ENCODE assay signal across 19 cellular contexts in the genomic region with DNA sequence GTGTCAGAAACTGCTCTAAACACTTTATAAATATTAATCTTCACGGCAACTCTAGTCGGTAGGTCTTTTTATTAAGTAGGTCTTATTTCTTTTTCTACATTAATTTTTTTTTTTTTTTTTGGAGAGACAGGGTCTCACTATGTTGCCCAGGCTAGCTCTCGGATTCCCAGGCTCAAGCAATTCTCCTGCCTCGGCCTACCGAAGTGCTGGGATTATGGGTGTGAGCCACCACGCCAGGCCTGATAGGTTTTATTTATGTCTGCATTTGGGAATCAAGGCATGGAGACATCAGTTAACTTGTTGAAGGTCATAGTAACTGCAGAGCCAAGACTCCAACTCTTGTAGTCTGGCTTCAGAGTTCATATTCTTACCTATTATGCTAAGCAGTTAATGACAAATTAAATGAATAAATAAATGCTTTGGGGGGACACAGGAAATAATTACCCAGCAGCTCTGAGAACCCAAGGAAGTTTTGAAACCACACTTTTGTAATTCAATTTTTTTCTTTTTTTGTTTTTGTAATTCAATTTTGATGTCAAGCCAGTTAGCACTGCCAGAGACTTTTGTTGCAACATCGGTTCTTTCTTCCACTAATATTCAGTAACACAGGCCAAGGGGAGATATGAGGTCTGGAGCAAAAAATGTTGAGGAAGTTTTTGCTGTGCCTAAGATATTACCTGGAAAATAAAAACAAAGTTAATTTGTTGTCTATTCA. TPM values are rescaled to one million over a fixed set of nuclear protein-coding genes. Genes with fewer than 3 reads are reported as not detected.
DNase-seq lines count a peak whose midpoint lies in the region; ATAC-seq and TF ChIP-seq lines count a peak whose summit lies in the region.
"Had no signal": no experiment of that assay in that cellular context is flagged by ENCODE, and none has a peak within 500 bp of the region (broad histone marks: within the 10 kb centered on the region; RNA-seq: fewer than 3 reads in every experiment).

No MANE protein-coding gene starts in this region.

- H3K9me3 ChIP-seq in PC-9 (ENCODE audit: insufficient read depth, low read depth) (no peaks in the 10 kb centered on the region), esophagus (ENCODE audit: control insufficient read depth in 2 of 2, insufficient read depth in 1 of 2, low read depth in 1 of 2, low read length in 1 of 2) (no peaks in the 10 kb centered on the region), right cardiac atrium (ENCODE audit: control insufficient read depth, low read length) (no peaks in the 10 kb centered on the region), tibial artery (no peaks in the 10 kb centered on the region)
- H3K9me3 ChIP-seq: BLaER1 treated with 17β-estradiol and CSF1 and Interleukin-3, amounts not matched to agents 10 nM and 100 nM; colonic mucosa had no signal

- ATAC-seq in right cardiac atrium (peak; percentile 57 to 79), HG03439 (IDR thresholded peaks at IDR 0.05; ENCODE audit: unreplicated experiment) (no peak)
- ATAC-seq: activated CD8-positive, alpha-beta memory T cell treated with anti-CD3 and anti-CD28 coated beads, Interleukin-2, amount 10 ng/mL, durations not matched to agents 7 days and 5 days had no signal

- no peak overlapping the region for H2AFZ ChIP-seq in PC-9

- TF ChIP-seq CTCF in PC-9 (conservative IDR thresholded peaks at IDR 0.05) (no peak), tibial artery (IDR thresholded peaks at IDR 0.05) (no peak)

- H3K79me2 ChIP-seq in PC-9 (ENCODE audit: low read depth), result no peaks in the 10 kb centered on the region

- H3K4me3 ChIP-seq in PC-9 (no peak overlapping the region), esophagus (ENCODE audit: low read depth in 1 of 2, low read length in 2 of 2) (no peak overlapping the region), right cardiac atrium (ENCODE audit: low read length) (no peak overlapping the region), tibial artery (no peak overlapping the region)
- H3K4me3 ChIP-seq: BLaER1 treated with 17β-estradiol and CSF1 and Interleukin-3, amounts not matched to agents 10 nM and 100 nM; colonic mucosa had no signal

- H3K27me3 ChIP-seq in PC-9 (ENCODE audit: insufficient read depth, low read depth), result no peaks in the 10 kb centered on the region
- no peaks in the 10 kb centered on the region for H3K27me3 ChIP-seq in esophagus (ENCODE audit: control insufficient read depth in 1 of 2, insufficient read depth in 2 of 2, low read length in 2 of 2)
- no peaks in the 10 kb centered on the region for H3K27me3 ChIP-seq in right cardiac atrium (ENCODE audit: control insufficient read depth, insufficient read depth)
- H3K27me3 ChIP-seq in tibial artery, result no peaks in the 10 kb centered on the region
- H3K27me3 ChIP-seq: BLaER1 treated with 17β-estradiol and CSF1 and Interleukin-3, amounts not matched to agents 10 nM and 100 nM; colonic mucosa had no signal

- H3K27ac ChIP-seq in PC-9 (peak overlapping the region; percentile 32; the same call in 1 of the 2 replicates), esophagus (ENCODE audit: low read depth in 2 of 2, low read length in 1 of 2) (peak overlapping the region; percentile 30 to 32), right cardiac atrium (ENCODE audit: low read length) (peak overlapping the region; percentile 55), tibial artery (peak overlapping the region; percentile 38 to 55), caudate nucleus (ENCODE audit: low read depth, low read length) (no peak overlapping the region)
- H3K27ac ChIP-seq: BLaER1 treated with 17β-estradiol and CSF1 and Interleukin-3, amounts not matched to agents 10 nM and 100 nM; colonic mucosa; HL-60 had no signal

- CTCF ChIA-PET in PC-9 (lab: Charles Lee), result no interaction called here

- H3K4me2 ChIP-seq in PC-9, result 0 out of 2 replicates have a peak overlapping the region, but pooled peaks have one; percentile 1
- H3K4me2 ChIP-seq: BLaER1 treated with 17β-estradiol and CSF1 and Interleukin-3, amounts not matched to agents 10 nM and 100 nM had no signal

- POLR2A ChIA-PET in PC-9 (lab: Charles Lee; ENCODE audit: unreplicated experiment), result interaction anchor here (0.7 kb wide), 1 partner anchor 36 kb away, joined by 3 read pairs; no protein-coding TSS in a partner anchor

- no TSS peak for BruUV-seq in PC-9 (replicated peaks; lab: Mats Ljungman, UMichigan)

- WGBS in esophagus, 2 donors, result 76 to 79% methylated on average over 7 of the region's 7 CpGs
- 75% methylated on average over 7 of the region's 7 CpGs for WGBS in right cardiac atrium

- no peaks in the 10 kb centered on the region for H3K9me2 ChIP-seq in PC-9 (ENCODE audit: insufficient read depth)

- H3K4me1 ChIP-seq in PC-9 (replicated peaks; ENCODE audit: insufficient read depth) (peaks cover 27% of the 10 kb centered on the region), esophagus (ENCODE audit: control insufficient read depth in 2 of 2, insufficient read depth in 2 of 2, low read length in 1 of 2) (no peaks in the 10 kb centered on the region), right cardiac atrium (ENCODE audit: control insufficient read depth, insufficient read depth, low read length) (no peaks in the 10 kb centered on the region), tibial artery (peaks cover 0 to 12% (median 1%) of the 10 kb centered on the region in 4 donors)
- H3K4me1 ChIP-seq: colonic mucosa had no signal

- DNase-seq in PC-9 (no peak), right cardiac atrium (peak in 1 of 3 donors; percentile 59), tibial artery (no peak), NCI-H748 (lab: John Stamatoyannopoulos, UW; ENCODE audit: unreplicated experiment) (no peak), caudate nucleus (lab: John Stamatoyannopoulos, UW) (no peak)
- DNase-seq: activated CD4-positive, alpha-beta T cell treated with anti-CD3 and anti-CD28 coated beads for 1 hour; activated CD8-positive, alpha-beta memory T cell treated with anti-CD3 and anti-CD28 coated beads, Interleukin-2, amount 10 ng/mL, durations not matched to agents 7 days and 5 days; amygdala; colonic mucosa; GDM1; NCI-H1092 treated with DMSO at 0.1 percent for 48 hours; NCI-H2107; NCI-H748 treated with DMSO at 0.1 percent for 48 hours; retina; T1000 had no signal

- intact Hi-C loops in PC-9 (cut with micrococcal nuclease; ENCODE audit: unreplicated experiment) (no loop called here), right cardiac atrium (cut with DNase I) (no loop called here), tibial artery (cut with DNase I; ENCODE audit: low total_unique reads) (no loop called here)

- H3K36me3 ChIP-seq in PC-9 (ENCODE audit: low read depth) (no peaks in the 10 kb centered on the region), esophagus (ENCODE audit: control insufficient read depth in 2 of 2, insufficient read depth in 2 of 2, low read length in 1 of 2) (no peaks in the 10 kb centered on the region), tibial artery (no peaks in the 10 kb centered on the region)
- H3K36me3 ChIP-seq: BLaER1 treated with 17β-estradiol and CSF1 and Interleukin-3, amounts not matched to agents 10 nM and 100 nM; colonic mucosa had no signal

- H3F3A ChIP-seq in PC-9 (ENCODE audit: insufficient read depth, low read depth), result peaks cover 12% of the 10 kb centered on the region; the same call in 1 of the 2 replicates

- H4K20me1 ChIP-seq in PC-9 (ENCODE audit: insufficient read depth), result no peaks in the 10 kb centered on the region
- H4K20me1 ChIP-seq: BLaER1 treated with 17β-estradiol and CSF1 and Interleukin-3, amounts not matched to agents 10 nM and 100 nM had no signal

RNA-seq across cellular contexts. Expression of gene UAP1, which starts 9.4 kb away (rescaled TPM):
- total RNA-seq in PC-9 (2021) (33.1 and 39.8 TPM in 2 replicates), right cardiac atrium (10 to 100 TPM; 23.9 to 51.4 (median 30.1) TPM)
- polyA plus RNA-seq in esophagus (10 to 100 TPM; 30.5 to 37.4 TPM), right cardiac atrium (32.7 TPM)

RNA-seq across cellular contexts. Expression of gene UHMK1, which starts 54.5 kb away (rescaled TPM):
- total RNA-seq in PC-9 (2021), result 34.8 and 49.5 TPM in 2 replicates
- 1 to 10 TPM; 6.9 to 7.4 TPM for polyA plus RNA-seq in esophagus
- 10 to 100 TPM; 23.9 to 26.3 (median 25.3) TPM for total RNA-seq in right cardiac atrium
- 8.4 TPM for polyA plus RNA-seq in right cardiac atrium
